Comparison of ENCODE assay signal across 8 cellular contexts in genomic region chr3:13484861-13485590, GRCh38. TPM values are rescaled to one million over a fixed set of nuclear protein-coding genes. Genes with fewer than 3 reads are reported as not detected.
DNase-seq lines count a peak whose midpoint lies in the region; ATAC-seq and TF ChIP-seq lines count a peak whose summit lies in the region.

No MANE protein-coding gene starts in this region.

- no peak overlapping the region for H3K27ac ChIP-seq in fibroblast of lung (ENCODE audit: insufficient read depth, low read length)
- H3K27ac ChIP-seq in osteoblast (ENCODE audit: low read depth, low read length) = no peak overlapping the region

- ATAC-seq in GM18502 (IDR thresholded peaks at IDR 0.05; ENCODE audit: poor library complexity, unreplicated experiment) = no peak
- no peak for ATAC-seq in HG02938 (IDR thresholded peaks at IDR 0.05; ENCODE audit: unreplicated experiment)
- ATAC-seq in HG03039 (IDR thresholded peaks at IDR 0.05; ENCODE audit: unreplicated experiment) = no peak

- H4K20me1 ChIP-seq in fibroblast of lung (ENCODE audit: control insufficient read depth, extremely low read depth, insufficient read depth, low read length) (no peaks in the 10 kb centered on the region), osteoblast (ENCODE audit: insufficient read depth, low read length) (peaks cover 2% of the 10 kb centered on the region)

- H3K27me3 ChIP-seq in fibroblast of lung (ENCODE audit: control insufficient read depth, insufficient read depth, low read length) (no peaks in the 10 kb centered on the region), osteoblast (ENCODE audit: insufficient read depth, low read length) (no peaks in the 10 kb centered on the region)

- H3K4me3 Mint-ChIP-seq in activated naive CD4-positive, alpha-beta T cell treated with anti-CD3 and anti-CD28 coated beads, Interleukin-2, amount 10 ng/mL, durations not matched to agents 7 days and 5 days = no peak overlapping the region

- TF ChIP-seq CTCF in fibroblast of lung (conservative IDR thresholded peaks at IDR 0.05 in 1 of 2, IDR thresholded peaks at IDR 0.05 in 1 of 2; ENCODE audit: low read depth in 1 of 2, low read length in 2 of 2) (no peak), osteoblast (IDR thresholded peaks at IDR 0.05; ENCODE audit: extremely low read depth, low read depth, low read length) (no peak)

- H3K27me3 Mint-ChIP-seq in activated naive CD4-positive, alpha-beta T cell treated with anti-CD3 and anti-CD28 coated beads, Interleukin-2, amount 10 ng/mL, durations not matched to agents 7 days and 5 days = peaks cover 31% of the 10 kb centered on the region

- H3K9me3 Mint-ChIP-seq in activated naive CD4-positive, alpha-beta T cell treated with anti-CD3 and anti-CD28 coated beads, Interleukin-2, amount 10 ng/mL, durations not matched to agents 7 days and 5 days = no peaks in the 10 kb centered on the region

- CTCF ChIA-PET in activated naive CD4-positive, alpha-beta T cell treated with anti-CD3 and anti-CD28 coated beads, Interleukin-2, amount 10 ng/mL, durations not matched to agents 7 days and 5 days (lab: Charles Lee) = interaction anchor here (1.7 to 3.2 kb wide), 2 partner anchors 164 to 172 kb away, joined by 5 to 20 read pairs; no protein-coding TSS in a partner anchor

- H3K4me1 Mint-ChIP-seq in activated naive CD4-positive, alpha-beta T cell treated with anti-CD3 and anti-CD28 coated beads, Interleukin-2, amount 10 ng/mL, durations not matched to agents 7 days and 5 days = peaks cover 18% of the 10 kb centered on the region

- H3K4me3 ChIP-seq in fibroblast of lung (replicated peaks in 1 of 4; ENCODE audit: control extremely low read depth in 1 of 4, insufficient read depth in 1 of 4, low read depth in 3 of 4, low read length in 4 of 4) = no peak overlapping the region
- H3K4me3 ChIP-seq in osteoblast (ENCODE audit: insufficient read depth, low read length) = no peak overlapping the region

- H2AFZ ChIP-seq in fibroblast of lung (ENCODE audit: low read length) (no peak overlapping the region), osteoblast (ENCODE audit: low read length) (no peak overlapping the region)

- H3K27ac Mint-ChIP-seq in activated naive CD4-positive, alpha-beta T cell treated with anti-CD3 and anti-CD28 coated beads, Interleukin-2, amount 10 ng/mL, durations not matched to agents 7 days and 5 days = no peak overlapping the region

- H3K9me3 ChIP-seq in fibroblast of lung (ENCODE audit: control insufficient read depth, insufficient read depth, low read depth, low read length) = no peaks in the 10 kb centered on the region
- no peaks in the 10 kb centered on the region for H3K9me3 ChIP-seq in osteoblast (ENCODE audit: low read depth, low read length)

- DNase-seq in activated naive CD4-positive, alpha-beta T cell treated with Interleukin-2 at 50 U/mL for 16 hours = peak; percentile 6
- no peak for DNase-seq in activated naive CD4-positive, alpha-beta T cell treated with anti-CD3 and anti-CD28 coated beads, Interleukin-2, amount 10 ng/mL, durations not matched to agents 7 days and 5 days
- DNase-seq in SKM-1 (lab: John Stamatoyannopoulos, UW; ENCODE audit: unreplicated experiment) (peak; percentile 40), fibroblast of lung (ENCODE audit: low read depth in 2 of 2) (peak; percentile 34 to 60), osteoblast (ENCODE audit: insufficient read length, low spot score, missing footprints) (peak; percentile 81)

- H3K4me2 ChIP-seq in fibroblast of lung (ENCODE audit: extremely low read depth, insufficient read depth, low read length) = no peak overlapping the region
- no peak overlapping the region for H3K4me2 ChIP-seq in osteoblast (ENCODE audit: insufficient read depth, low read length)

- H3K36me3 ChIP-seq in fibroblast of lung (ENCODE audit: control insufficient read depth, insufficient read depth, low read length) (no peaks in the 10 kb centered on the region), osteoblast (ENCODE audit: insufficient read depth, low read length) (no peaks in the 10 kb centered on the region)

- H3K79me2 ChIP-seq in fibroblast of lung (ENCODE audit: control insufficient read depth, insufficient read depth, low read length) (no peaks in the 10 kb centered on the region), osteoblast (ENCODE audit: insufficient read depth, low read length) (no peaks in the 10 kb centered on the region)

- H3K4me1 ChIP-seq in fibroblast of lung (ENCODE audit: control insufficient read depth, extremely low read depth, insufficient read depth, low read length) (no peaks in the 10 kb centered on the region), osteoblast (ENCODE audit: insufficient read depth, low read length) (no peaks in the 10 kb centered on the region)

- H3K36me3 Mint-ChIP-seq in activated naive CD4-positive, alpha-beta T cell treated with anti-CD3 and anti-CD28 coated beads, Interleukin-2, amount 10 ng/mL, durations not matched to agents 7 days and 5 days = no peaks in the 10 kb centered on the region

- no peak overlapping the region for H3K9ac ChIP-seq in fibroblast of lung (ENCODE audit: insufficient read depth, low read length)

RNA-seq across cellular contexts. Expression of gene HDAC11, which starts 4.9 kb away (rescaled TPM):
- 17.7 and 23.1 TPM in 2 replicates for total RNA-seq in fibroblast of lung
- polyA plus RNA-seq in fibroblast of lung = 4.9 and 5.2 TPM in 2 replicates
- polyA plus RNA-seq in fibroblast of lung (2012) = 9.0 and 11.5 TPM in 2 replicates
- 11.5 and 14.0 TPM in 2 replicates for polyA minus RNA-seq in fibroblast of lung (ENCODE audit: low replicate concordance)
- total RNA-seq in osteoblast = 10.9 and 11.2 TPM in 2 replicates
